In the genomic region with DNA sequence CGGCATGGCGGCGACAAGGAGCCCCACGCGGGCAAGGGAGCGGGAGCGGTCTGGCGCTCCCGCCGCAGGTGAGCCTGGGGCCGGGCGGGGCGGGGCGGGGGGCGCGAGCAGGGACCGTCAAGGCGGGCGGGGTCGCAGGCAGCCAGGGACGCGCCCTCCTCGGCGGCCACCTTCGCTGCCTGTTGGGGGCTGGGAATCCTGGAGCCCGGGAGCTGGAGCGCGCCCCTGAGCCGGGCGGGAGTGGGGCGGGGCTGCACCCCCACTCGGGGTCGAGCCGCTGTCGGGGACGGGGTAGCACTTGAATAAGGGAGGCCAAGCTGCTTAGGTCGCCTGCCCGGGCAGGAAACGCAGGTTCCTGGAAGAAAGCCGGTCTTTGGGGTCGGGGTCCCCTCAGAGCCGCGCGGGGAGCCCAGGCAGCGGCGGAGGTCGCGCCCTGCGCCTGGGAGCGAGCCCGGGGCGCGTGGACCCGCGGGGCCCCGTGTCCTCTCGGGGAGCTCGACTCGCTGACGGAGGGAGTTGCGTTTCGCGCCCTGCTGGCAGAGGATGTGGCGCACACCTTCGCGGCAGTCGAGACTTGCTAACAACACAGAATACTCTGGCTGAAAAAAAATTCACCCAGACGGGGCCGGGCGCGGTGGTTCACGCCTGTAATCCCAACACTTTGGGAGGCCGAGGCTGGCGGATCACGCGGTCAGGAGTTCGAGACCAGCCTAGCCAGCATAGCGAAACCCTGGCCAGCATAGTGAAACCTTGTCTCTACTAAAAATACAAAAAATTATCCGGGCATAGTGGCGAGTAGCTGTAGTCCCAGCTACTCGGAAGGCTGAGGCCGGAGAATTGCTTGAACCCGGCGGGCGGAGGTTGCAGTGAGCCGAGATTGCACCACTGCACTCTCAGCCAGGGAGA, we compare ENCODE assay signal across 8 cellular contexts. TPM values are rescaled to one million over a fixed set of nuclear protein-coding genes. Genes with fewer than 3 reads are reported as not detected.
DNase-seq lines count a peak whose midpoint lies in the region; ATAC-seq lines count a peak whose summit lies in the region.

No MANE protein-coding gene starts in this region.

- WGBS in ectodermal cell, 2 experiments, result 6% methylated on average over 86 of the region's 86 CpGs

- H3K9ac ChIP-seq in mucosa of stomach (ENCODE audit: low read length), result peak overlapping the region; percentile 66

- H3K4me1 ChIP-seq in ectodermal cell (ENCODE audit: control insufficient read depth, insufficient read depth, low read length) (no peaks in the 10 kb centered on the region), mucosa of stomach (ENCODE audit: control insufficient read depth, insufficient read depth, low read length) (no peaks in the 10 kb centered on the region)

- H3K27ac ChIP-seq in ectodermal cell (ENCODE audit: insufficient read depth, low read depth, low read length, poor library complexity, severe bottlenecking), result no peak overlapping the region

- H3K4me3 ChIP-seq in ectodermal cell (ENCODE audit: insufficient read depth, low read depth, low read length), result peak overlapping the region; percentile 69
- H3K4me3 ChIP-seq in mucosa of stomach (ENCODE audit: low read length), result peak overlapping the region; percentile 29

- H3K27me3 ChIP-seq in ectodermal cell (ENCODE audit: control insufficient read depth, insufficient read depth, low read length, poor library complexity, severe bottlenecking) (peaks cover 43% of the 10 kb centered on the region), mucosa of stomach (ENCODE audit: control insufficient read depth, insufficient read depth, low read length) (peaks cover 8% of the 10 kb centered on the region)

- peak; percentile 63 for ATAC-seq in HG02885 (IDR thresholded peaks at IDR 0.05; ENCODE audit: poor library complexity, unreplicated experiment)

- DNase-seq in NCI-H1417 (lab: John Stamatoyannopoulos, UW) (peak; percentile 66 to 94 (median 92)), NCI-H1417 treated with DMSO at 0.1 percent for 48 hours (lab: John Stamatoyannopoulos, UW) (no peak), NCI-H2171 (lab: John Stamatoyannopoulos, UW) (peak; percentile 87)
- DNase-seq in activated CD4-positive, alpha-beta T cell treated with anti-CD3 and anti-CD28 coated beads, Interleukin-2, amount 50 U/mL, for 1 hour, result peak; percentile 84
- peak; percentile 75 to 78 for DNase-seq in stimulated activated CD8-positive, alpha-beta memory T cell treated with anti-CD3 and anti-CD28 coated beads, Interleukin-7, amount 100 ng/mL, for 4 hours (ENCODE audit: low read depth in 2 of 2)

- H3K9me3 ChIP-seq in ectodermal cell (ENCODE audit: control insufficient read depth, low read length) (no peaks in the 10 kb centered on the region), mucosa of stomach (ENCODE audit: control insufficient read depth, low read length) (no peaks in the 10 kb centered on the region)

- H3K36me3 ChIP-seq in ectodermal cell (ENCODE audit: control insufficient read depth, insufficient read depth, low read length), result no peaks in the 10 kb centered on the region
- H3K36me3 ChIP-seq in mucosa of stomach (ENCODE audit: control insufficient read depth, insufficient read depth, low read length), result no peaks in the 10 kb centered on the region

RNA-seq across cellular contexts. Expression of a gene that starts 0.6 kb away (rescaled TPM):
- 4.1 TPM for polyA plus RNA-seq in ectodermal cell (2013, experiment 1 of 4)
- polyA plus RNA-seq in ectodermal cell (2013, experiment 2 of 4), result 7.7 TPM
- 3.7 TPM for polyA plus RNA-seq in ectodermal cell (2013, experiment 3 of 4)
- polyA plus RNA-seq in ectodermal cell (2013, experiment 4 of 4), result 3.6 TPM
